Comparison of ENCODE assay signal across 8 cellular contexts in genomic region chr1:235502601-235503332, GRCh38. TPM values are rescaled to one million over a fixed set of nuclear protein-coding genes. Genes with fewer than 3 reads are reported as not detected.
DNase-seq lines count a peak whose midpoint lies in the region; ATAC-seq and TF ChIP-seq lines count a peak whose summit lies in the region.

No MANE protein-coding gene starts in this region.

- H3K36me3 ChIP-seq in rectal smooth muscle tissue (ENCODE audit: control insufficient read depth, insufficient read depth, low read length) = no peaks in the 10 kb centered on the region

- H3K9ac ChIP-seq in rectal smooth muscle tissue (ENCODE audit: low read length) = peak overlapping the region; percentile 52

- H3K36me3 Mint-ChIP-seq in activated naive CD4-positive, alpha-beta T cell treated with anti-CD3 and anti-CD28 coated beads, Interleukin-2, amount 10 ng/mL, durations not matched to agents 7 days and 5 days = no peaks in the 10 kb centered on the region
- no peaks in the 10 kb centered on the region for H3K36me3 Mint-ChIP-seq in T-helper 17 cell (ENCODE audit: low read depth)

- H3K27me3 Mint-ChIP-seq in activated naive CD4-positive, alpha-beta T cell treated with anti-CD3 and anti-CD28 coated beads, Interleukin-2, amount 10 ng/mL, durations not matched to agents 7 days and 5 days = peaks cover 4% of the 10 kb centered on the region
- no peaks in the 10 kb centered on the region for H3K27me3 Mint-ChIP-seq in T-helper 17 cell

- H3K27ac Mint-ChIP-seq in activated naive CD4-positive, alpha-beta T cell treated with anti-CD3 and anti-CD28 coated beads, Interleukin-2, amount 10 ng/mL, durations not matched to agents 7 days and 5 days = no peak overlapping the region
- peak overlapping the region; percentile 97 for H3K27ac Mint-ChIP-seq in T-helper 17 cell

- H3K4me1 ChIP-seq in rectal smooth muscle tissue (ENCODE audit: control insufficient read depth, insufficient read depth, low read length) = peaks cover 3% of the 10 kb centered on the region

- no peak for DNase-seq in activated naive CD4-positive, alpha-beta T cell treated with anti-CD3 and anti-CD28 coated beads, Interleukin-2, amount 10 ng/mL, durations not matched to agents 7 days and 5 days
- DNase-seq in activated naive CD4-positive, alpha-beta T cell treated with Interleukin-2 at 50 U/mL for 16 hours = no peak
- DNase-seq in T-helper 17 cell (no peak), fibroblast of pulmonary artery (ENCODE audit: low read depth) (peak; percentile 39)
- DNase-seq in stimulated activated CD8-positive, alpha-beta memory T cell treated with anti-CD3 and anti-CD28 coated beads, Interleukin-4, amount 100 ng/mL, for 48 hours = no peak
- no peak for DNase-seq in stimulated activated CD4-positive, alpha-beta T cell treated with anti-CD3 and anti-CD28 coated beads, Interleukin-4, amount 100 ng/mL, for 24 hours

- TF ChIP-seq CTCF in fibroblast of pulmonary artery (IDR thresholded peaks at IDR 0.05; ENCODE audit: low read length, missing control alignments) = no peak

- peaks cover 24% of the 10 kb centered on the region for H3K4me1 Mint-ChIP-seq in activated naive CD4-positive, alpha-beta T cell treated with anti-CD3 and anti-CD28 coated beads, Interleukin-2, amount 10 ng/mL, durations not matched to agents 7 days and 5 days
- H3K4me1 Mint-ChIP-seq in T-helper 17 cell = peaks cover 25% of the 10 kb centered on the region

- H3K27ac ChIP-seq in rectal smooth muscle tissue (ENCODE audit: low read depth, low read length) = peak overlapping the region; percentile 96

- no peaks in the 10 kb centered on the region for H3K9me3 Mint-ChIP-seq in activated naive CD4-positive, alpha-beta T cell treated with anti-CD3 and anti-CD28 coated beads, Interleukin-2, amount 10 ng/mL, durations not matched to agents 7 days and 5 days

- no peaks in the 10 kb centered on the region for H3K27me3 ChIP-seq in rectal smooth muscle tissue (ENCODE audit: control insufficient read depth, insufficient read depth, low read length)

- peak overlapping the region; percentile 91 for H3K4me3 Mint-ChIP-seq in activated naive CD4-positive, alpha-beta T cell treated with anti-CD3 and anti-CD28 coated beads, Interleukin-2, amount 10 ng/mL, durations not matched to agents 7 days and 5 days
- peak overlapping the region; percentile 97 for H3K4me3 Mint-ChIP-seq in T-helper 17 cell

- H3K9me3 ChIP-seq in T-helper 17 cell (ENCODE audit: control insufficient read depth, low read length, poor library complexity, severe bottlenecking) = no peaks in the 10 kb centered on the region

- ATAC-seq in T-helper 17 cell (no peak), HG03159 (IDR thresholded peaks at IDR 0.05; ENCODE audit: unreplicated experiment) (no peak)

- CTCF ChIA-PET in activated naive CD4-positive, alpha-beta T cell treated with anti-CD3 and anti-CD28 coated beads, Interleukin-2, amount 10 ng/mL, durations not matched to agents 7 days and 5 days (lab: Charles Lee) = interaction anchor here (0.6 to 2.3 kb wide), 4 partner anchors 13 to 1015 kb away, joined by 3 to 6 read pairs (median 4); no protein-coding TSS in a partner anchor

- H3K4me3 ChIP-seq in fibroblast of pulmonary artery (replicated peaks; ENCODE audit: low read depth, low read length) (peak overlapping the region; percentile 87), rectal smooth muscle tissue (ENCODE audit: low read length) (peak overlapping the region; percentile 88)

RNA-seq across cellular contexts. Expression of gene B3GALNT2, which starts 1.5 kb away (rescaled TPM):
- 1 to 10 TPM; 6.3 to 8.2 TPM for total RNA-seq in T-helper 17 cell
